ENCODE assay signal across 14 cellular contexts in the genomic region with DNA sequence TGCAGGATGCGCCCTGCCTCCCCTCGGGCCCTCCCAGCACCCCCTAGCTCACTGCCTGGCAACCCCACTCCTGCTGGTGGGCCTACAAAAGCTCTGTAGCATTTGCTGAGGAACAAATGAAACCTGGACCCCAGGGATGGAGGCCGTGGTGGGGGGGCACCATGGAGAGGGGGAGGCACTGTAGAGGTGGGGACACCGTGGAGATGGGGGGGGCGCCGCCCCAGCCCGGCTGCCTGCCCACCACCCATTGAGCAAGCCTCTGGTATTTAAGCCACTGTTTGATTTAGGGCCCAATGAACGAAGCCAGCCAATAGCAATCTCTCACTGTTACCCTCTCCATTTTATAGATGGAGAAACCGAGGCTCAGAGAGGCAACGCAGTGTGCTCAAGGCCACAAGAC.
"Had no signal": no experiment of that assay in that cellular context is flagged by ENCODE, and none has a peak within 500 bp of the region (broad histone marks: within the 10 kb centered on the region; RNA-seq: fewer than 3 reads in every experiment).

No MANE protein-coding gene starts in this region.

- H3K27ac ChIP-seq: thoracic aorta had no signal

- H3K9me3 ChIP-seq: sigmoid colon, thoracic aorta had no signal

- H3K36me3 ChIP-seq: sigmoid colon, thoracic aorta had no signal

- ATAC-seq: activated CD8-positive, alpha-beta T cell treated with anti-CD3 and anti-CD28 coated beads, Interleukin-2, amount 10 ng/mL, durations not matched to agents 7 days and 5 days; natural killer cell treated with Interleukin-12 subunit alpha and Interleukin-12 subunit beta and Interleukin-15 and Interleukin-18, amount 100 ng/mL, for 72 hours had no signal

- H3K27me3 ChIP-seq: sigmoid colon had no signal

- DNase-seq: activated B cell treated with CpG ODN at 0.5 μM for 24 hours; activated CD4-positive, alpha-beta T cell treated with anti-CD3 and anti-CD28 coated beads, Interleukin-2, amount 10 ng/mL, durations not matched to agents 24 days and 14 days; activated CD8-positive, alpha-beta memory T cell treated with anti-CD3 and anti-CD28 coated beads, Interleukin-2, amount 50 U/mL, for 4 hours; activated CD8-positive, alpha-beta T cell treated with anti-CD3 and anti-CD28 coated beads, Interleukin-2, amount 10 ng/mL, durations not matched to agents 7 days and 5 days; activated effector memory CD4-positive, alpha-beta T cell treated with anti-CD3 and anti-CD28 coated beads, Interleukin-2, amount 50 U/mL, for 16 hours; activated T-cell treated with anti-CD3 and anti-CD28 coated beads, Interleukin-2, amount 50 U/mL, for 48 hours; effector CD8-positive, alpha-beta T cell; foreskin melanocyte; occipital lobe; sigmoid colon; stimulated activated CD4-positive, alpha-beta T cell treated with anti-CD3 and anti-CD28 coated beads, Interleukin-1b, Interleukin-23, amount 100 ng/mL, for 48 hours; SW 1271 had no signal
